In the genomic region with DNA sequence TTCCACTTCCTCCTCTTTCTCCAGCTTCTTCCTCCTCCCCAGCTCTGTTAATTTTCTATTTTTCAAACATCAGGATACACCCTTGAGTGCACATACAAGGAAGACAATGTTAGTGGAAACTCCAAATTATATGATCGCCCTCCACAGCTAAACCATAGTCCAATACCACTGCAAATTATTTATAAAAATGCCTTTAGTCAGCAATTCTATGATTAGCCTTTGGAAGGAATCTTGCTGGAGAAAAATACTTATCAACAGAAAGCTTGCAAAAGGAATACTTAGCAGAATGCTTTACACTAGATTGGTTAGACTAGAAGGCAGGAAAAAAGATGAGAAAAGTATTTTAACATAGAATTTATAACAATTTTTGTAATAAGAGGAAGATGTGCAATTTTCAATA, we compare ENCODE assay signal across 24 cellular contexts.
"Had no signal": no experiment of that assay in that cellular context is flagged by ENCODE, and none has a peak within 500 bp of the region (broad histone marks: within the 10 kb centered on the region; RNA-seq: fewer than 3 reads in every experiment).

No MANE protein-coding gene starts in this region.

- H3K27ac Mint-ChIP-seq: activated naive CD8-positive, alpha-beta T cell treated with anti-CD3 and anti-CD28 coated beads for 36 hours; dendritic cell treated with granulocyte-macrophage colony-stimulating factor and Interleukin-4, amounts not matched to agents 40 ng/mL and 50 ng/mL, for 4 days; immature natural killer cell; naive thymus-derived CD8-positive, alpha-beta T cell; progenitor cell of endocrine pancreas had no signal

- H3K9me3 ChIP-seq: mucosa of descending colon, transverse colon, vagina had no signal

- H3K4me3 ChIP-seq: lung, mucosa of descending colon, right atrium auricular region, skin epidermis, transverse colon, vagina had no signal

- H3K4me3 Mint-ChIP-seq: activated naive CD8-positive, alpha-beta T cell treated with anti-CD3 and anti-CD28 coated beads for 36 hours; dendritic cell treated with granulocyte-macrophage colony-stimulating factor and Interleukin-4, amounts not matched to agents 40 ng/mL and 50 ng/mL, for 4 days; immature natural killer cell; naive thymus-derived CD8-positive, alpha-beta T cell had no signal

- ATAC-seq: foreskin keratinocyte; left colon; mucosa of descending colon; naive thymus-derived CD8-positive, alpha-beta T cell had no signal

- H3K27ac ChIP-seq: foreskin keratinocyte, right atrium auricular region, transverse colon, vagina had no signal

- H3K36me3 ChIP-seq: brain microvascular endothelial cell, right atrium auricular region, transverse colon, vagina had no signal

- H3K36me3 Mint-ChIP-seq: activated naive CD8-positive, alpha-beta T cell treated with anti-CD3 and anti-CD28 coated beads for 36 hours; immature natural killer cell had no signal

- DNase-seq: activated CD4-positive, alpha-beta T cell treated with anti-CD3 and anti-CD28 coated beads, Interleukin-2, amount 50 U/mL, for 1 hour; activated CD8-positive, alpha-beta memory T cell treated with anti-CD3 and anti-CD28 coated beads for 24 hours; activated gamma-delta T cell treated with Interleukin-2 at 50 U/mL for 16 hours; activated naive CD8-positive, alpha-beta T cell treated with anti-CD3 and anti-CD28 coated beads for 36 hours; effector memory CD4-positive, alpha-beta T cell; immature natural killer cell; left colon; mucosa of descending colon; naive thymus-derived CD8-positive, alpha-beta T cell; stimulated activated CD4-positive, alpha-beta T cell treated with anti-CD3 and anti-CD28 coated beads, Interleukin-4, amount 100 ng/mL, for 4 hours; stimulated activated CD8-positive, alpha-beta memory T cell treated with anti-CD3 and anti-CD28 coated beads, Interleukin-4, amount 100 ng/mL, for 48 hours; stimulated activated naive CD4-positive, alpha-beta T cell treated with Interleukin-2 at 50 U/mL for 16 hours; substantia nigra; T-helper 2 cell; transverse colon had no signal

- H3K4me1 ChIP-seq: transverse colon had no signal

- H3K4me1 Mint-ChIP-seq: activated naive CD8-positive, alpha-beta T cell treated with anti-CD3 and anti-CD28 coated beads for 36 hours; immature natural killer cell; naive thymus-derived CD8-positive, alpha-beta T cell had no signal

- H3K27me3 ChIP-seq: brain microvascular endothelial cell, foreskin keratinocyte, right atrium auricular region, transverse colon, vagina had no signal

- FAIRE-seq: TTC549 had no signal

- H3K9me3 Mint-ChIP-seq: activated naive CD8-positive, alpha-beta T cell treated with anti-CD3 and anti-CD28 coated beads for 36 hours; dendritic cell treated with granulocyte-macrophage colony-stimulating factor and Interleukin-4, amounts not matched to agents 40 ng/mL and 50 ng/mL, for 4 days; immature natural killer cell; naive thymus-derived CD8-positive, alpha-beta T cell had no signal
